ENCODE assay signal across 1 cellular context in genomic region chr6:129507846-129508245, GRCh38.
A peak's percentile ranks its signal among the peaks of the same experiment; 100 is the strongest.
TF ChIP-seq lines count a peak whose summit lies in the region.

No MANE protein-coding gene starts in this region.

TF ChIP-seq in K562, 482 proteins besides CTCF, POLR2A, EP300 and RAD21 (continued from another document):
- TF ChIP-seq ETS2 (tag; IDR thresholded peaks at IDR 0.05; ENCODE audit: borderline replicate concordance, poor library complexity, severe bottlenecking) (no peak), ZNF274 (IDR thresholded peaks at IDR 0.05; ENCODE audit: borderline replicate concordance, low read depth, low read length) (no peak), DACH1 (IDR thresholded peaks at IDR 0.05; ENCODE audit: partially characterized antibody) (no peak), SIRT6 (IDR thresholded peaks at IDR 0.05; ENCODE audit: low read depth, low read length) (no peak), EZH2 (IDR thresholded peaks at IDR 0.05; ENCODE audit: borderline replicate concordance, low read depth, low read length) (no peak), TEAD4 (IDR thresholded peaks at IDR 0.05; ENCODE audit: low read length) (peak; percentile 84), TEAD4 (CRISPR knock-in tag; IDR thresholded peaks at IDR 0.05; ENCODE audit: borderline replicate concordance) (no peak), ZNF639 (CRISPR knock-in tag; conservative IDR thresholded peaks at IDR 0.05 in 1 of 2, IDR thresholded peaks at IDR 0.05 in 1 of 2) (no peak), SMC3 (conservative IDR thresholded peaks at IDR 0.05; ENCODE audit: insufficient read depth, low read depth, low read length) (no peak), ZNF318 (IDR thresholded peaks at IDR 0.05; ENCODE audit: borderline replicate concordance in 1 of 2, low read depth in 1 of 2) (no peak), CLOCK (CRISPR knock-in tag; IDR thresholded peaks at IDR 0.05; ENCODE audit: borderline replicate concordance) (no peak), SMARCA4 (IDR thresholded peaks at IDR 0.05) (peak; percentile 90), ZBTB40 (IDR thresholded peaks at IDR 0.05) (no peak), ZBTB40 (CRISPR knock-in tag; IDR thresholded peaks at IDR 0.05) (no peak), KDM1A (IDR thresholded peaks at IDR 0.05) (peak in 1 of 2 experiments; percentile 28; a peak in 1 of 4 replicates), ZBED1 (IDR thresholded peaks at IDR 0.05) (no peak)
